Comparison of ENCODE assay signal across 36 cellular contexts in genomic region chr6:99359800-99360199, GRCh38.
"Had no signal": no experiment of that assay in that cellular context is flagged by ENCODE, and none has a peak within 500 bp of the region (broad histone marks: within the 10 kb centered on the region; RNA-seq: fewer than 3 reads in every experiment).

No MANE protein-coding gene starts in this region.

- H3K4me3 ChIP-seq: MG63 had no signal

- H3K9me3 ChIP-seq: MG63 had no signal

- DNase-seq: Karpas-422, Kasumi-1, MG63, MM.1S, MV-4-11, NCI-H1048, NCI-H1092, NCI-H1092 treated with DMSO at 0.1 percent for 48 hours, NCI-H1105, NCI-H1105 treated with DMSO at 0.1 percent for 48 hours, NCI-H1417, NCI-H1417 treated with DMSO at 0.1 percent for 48 hours, NCI-H1436, NCI-H1436 treated with DMSO at 0.1 percent for 48 hours, NCI-H146, NCI-H1694, NCI-H1694 treated with DMSO at 0.1 percent for 48 hours, NCI-H187, NCI-H187 treated with DMSO at 0.1 percent for 48 hours, NCI-H1930, NCI-H2029, NCI-H2029 treated with DMSO at 0.1 percent for 48 hours, NCI-H2081, NCI-H2081 treated with DMSO at 0.1 percent for 48 hours, NCI-H2107, NCI-H2171, NCI-H2171 treated with DMSO at 0.1 percent for 48 hours, NCI-H2227 treated with DMSO at 0.1 percent for 48 hours, NCI-H226, NCI-H345, NCI-H446, NCI-H446 treated with DMSO at 0.1 percent for 48 hours, NCI-H510A, NCI-H510A treated with DMSO at 0.1 percent for 48 hours, NCI-H524, NCI-H526 had no signal

- H3K27me3 ChIP-seq: MG63 had no signal

- H3K36me3 ChIP-seq: MG63 had no signal
